8 cellular contexts compared by ENCODE assay signal in genomic region chr2:238060096-238060541, GRCh38. TPM values are rescaled to one million over a fixed set of nuclear protein-coding genes. Genes with fewer than 3 reads are reported as not detected.
DNase-seq lines count a peak whose midpoint lies in the region; ATAC-seq and TF ChIP-seq lines count a peak whose summit lies in the region.

No MANE protein-coding gene starts in this region.

- peak overlapping the region; percentile 90 for H3K9ac ChIP-seq in HUES6 (ENCODE audit: low read length)

- peaks cover 13% of the 10 kb centered on the region for H3K36me3 Mint-ChIP-seq in CD8-positive, alpha-beta T cell

- ATAC-seq in CD8-positive, alpha-beta T cell = no peak
- no peak for ATAC-seq in HG02798 (IDR thresholded peaks at IDR 0.05; ENCODE audit: poor library complexity, unreplicated experiment)

- 1 to 5% (median 3%) methylated on average over 11 to 18 of the region's 18 CpGs for WGBS in adrenal gland, 4 donors

- H3K36me3 ChIP-seq in CD8-positive, alpha-beta T cell (ENCODE audit: insufficient read depth, low read length) = no peaks in the 10 kb centered on the region
- peaks cover 12% of the 10 kb centered on the region for H3K36me3 ChIP-seq in HUES6 (ENCODE audit: control insufficient read depth, insufficient read depth, low read length)
- H3K36me3 ChIP-seq in adrenal gland (replicated peaks in 1 of 2) = peaks cover 0 to 9% of the 10 kb centered on the region in 2 donors
- peaks cover 0 to 11% (median 6%) of the 10 kb centered on the region in 3 donors for H3K36me3 ChIP-seq in tibial artery

- peak overlapping the region; percentile 89 for H3K27ac Mint-ChIP-seq in CD8-positive, alpha-beta T cell

- POLR2A ChIA-PET in CD8-positive, alpha-beta T cell (lab: Charles Lee) = interaction anchor here (1.2 to 1.7 kb wide), 2 partner anchors 9 to 91 kb away, joined by 4 to 7 read pairs; no protein-coding TSS in a partner anchor

- CTCF ChIA-PET in CD8-positive, alpha-beta T cell (lab: Charles Lee) = interaction anchor here (1.5 kb wide), 1 partner anchor 8 kb away, joined by 3 read pairs; no protein-coding TSS in a partner anchor

- peak overlapping the region; percentile 81 for H3K4me3 Mint-ChIP-seq in CD8-positive, alpha-beta T cell

- H3K27me3 ChIP-seq in CD8-positive, alpha-beta T cell (ENCODE audit: insufficient read depth, low read length) = no peaks in the 10 kb centered on the region
- H3K27me3 ChIP-seq in HUES6 (ENCODE audit: control insufficient read depth, insufficient read depth, low read length) (no peaks in the 10 kb centered on the region), adrenal gland (no peaks in the 10 kb centered on the region), layer of hippocampus (ENCODE audit: control insufficient read depth, insufficient read depth, low read length) (no peaks in the 10 kb centered on the region), tibial artery (no peaks in the 10 kb centered on the region)

- peaks cover 16% of the 10 kb centered on the region for H3K4me1 ChIP-seq in CD8-positive, alpha-beta T cell (ENCODE audit: insufficient read depth, low read length)
- H3K4me1 ChIP-seq in HUES6 (ENCODE audit: control insufficient read depth, insufficient read depth, low read length) (0 out of 2 replicates have a peak, but pooled peaks cover 6% of the 10 kb centered on the region), adrenal gland (replicated peaks in 1 of 2) (peaks cover 0 to 14% of the 10 kb centered on the region in 2 donors), tibial artery (peaks cover 0 to 17% (median 10%) of the 10 kb centered on the region in 4 donors)

- peak overlapping the region; percentile 81 for H3K27ac ChIP-seq in CD8-positive, alpha-beta T cell (ENCODE audit: low read depth, low read length)
- H3K27ac ChIP-seq in HUES6 (ENCODE audit: low read depth, low read length) = peak overlapping the region; percentile 71
- H3K27ac ChIP-seq in adrenal gland = peak overlapping the region; percentile 50 to 93 (median 88)
- H3K27ac ChIP-seq in layer of hippocampus (ENCODE audit: low read depth, low read length) = peak overlapping the region; percentile 90
- peak overlapping the region; percentile 85 to 90 for H3K27ac ChIP-seq in tibial artery

- H3K9me3 ChIP-seq in CD8-positive, alpha-beta T cell (ENCODE audit: low read length) = no peaks in the 10 kb centered on the region
- H3K9me3 ChIP-seq in HUES6 (ENCODE audit: control insufficient read depth, insufficient read depth, low read depth, low read length) = no peaks in the 10 kb centered on the region
- H3K9me3 ChIP-seq in adrenal gland (replicated peaks in 1 of 3) = no peaks in the 10 kb centered on the region
- H3K9me3 ChIP-seq in tibial artery = no peaks in the 10 kb centered on the region

- no peak for TF ChIP-seq CTCF in CD8-positive, alpha-beta T cell (IDR thresholded peaks at IDR 0.05)
- TF ChIP-seq CTCF in adrenal gland (IDR thresholded peaks at IDR 0.05) (no peak), tibial artery (IDR thresholded peaks at IDR 0.05) (no peak)

- intact Hi-C loops in CD8-positive, alpha-beta T cell (cut with DNase I, micrococcal nuclease) = loop anchor here (1.0 to 10.0 kb wide), 10 partner anchors 94 to 1965 kb away; partner anchors contain the start of genes ASB1 (in 1 of the 2), COPS8 (in 1 of the 2), ILKAP (in 1 of the 2) and NDUFA10 (in 1 of the 2)
- intact Hi-C loops in adrenal gland (cut with DNase I) = loop anchor here in 1 of 2 donors (5.0 kb wide), 1 partner anchor 93 kb away; the partner anchor contains the start of gene UBE2F
- intact Hi-C loops in tibial artery (cut with DNase I; ENCODE audit: low total_unique reads) = loop anchor here (5.0 to 10.0 kb wide), 2 partner anchors 72 to 205 kb away; partner anchors contain the start of gene RAMP1

- TF ChIP-seq POLR2A in adrenal gland (IDR thresholded peaks at IDR 0.05) = no peak

- peaks cover 39% of the 10 kb centered on the region for H3K4me1 Mint-ChIP-seq in CD8-positive, alpha-beta T cell (ENCODE audit: low read depth)

- no peak for DNase-seq in CD8-positive, alpha-beta T cell
- DNase-seq in adrenal gland = peak in 1 of 7 donors; percentile 46
- no peak for DNase-seq in tibial artery
- no peak for DNase-seq in T1000 (lab: John Stamatoyannopoulos, UW)
- DNase-seq in NCI-H2227 treated with DMSO at 0.1 percent for 48 hours (lab: John Stamatoyannopoulos, UW) = no peak

- H3K4me3 ChIP-seq in CD8-positive, alpha-beta T cell (ENCODE audit: low read depth, low read length) = peak overlapping the region; percentile 77
- H3K4me3 ChIP-seq in HUES6 (ENCODE audit: low read depth, low read length) (peak overlapping the region; percentile 96), adrenal gland (peak overlapping the region; percentile 37 to 99 (median 85)), tibial artery (peak overlapping the region; percentile 69 to 89)

- peaks cover 3% of the 10 kb centered on the region for H3K27me3 Mint-ChIP-seq in CD8-positive, alpha-beta T cell (ENCODE audit: low read depth)

- H3K9me3 Mint-ChIP-seq in CD8-positive, alpha-beta T cell = no peaks in the 10 kb centered on the region

RNA-seq across cellular contexts. Expression of gene SCLY, which starts 0.7 kb away (rescaled TPM):
- 10 to 100 TPM in 1 of 2 experiments, 1 to 10 TPM in 1; 5.8 to 11.8 TPM for total RNA-seq in CD8-positive, alpha-beta T cell
- total RNA-seq in adrenal gland = 10 to 100 TPM in 3 of 8 donors, 1 to 10 TPM in 5; 2.4 to 11.0 (median 7.9) TPM
- polyA plus RNA-seq in adrenal gland = 1 to 10 TPM; 5.8 to 9.8 (median 8.6) TPM

RNA-seq across cellular contexts. Expression of gene ESPNL, which starts 40.0 kb away (rescaled TPM):
- not detected for total RNA-seq in CD8-positive, alpha-beta T cell
- total RNA-seq in adrenal gland = 1 to 10 TPM in 2 of 8 donors, under 1 TPM in 2, not detected in 4; 0.69 to 3.6 (median 1.0) TPM
- 1 to 10 TPM in 1 of 3 donors, under 1 TPM in 1, not detected in 1; 0.03 to 1.2 TPM for polyA plus RNA-seq in adrenal gland
